In genomic region chr6:90454835-90455427, GRCh38 we compare ENCODE assay signal across 14 cellular contexts.
"Had no signal": no experiment of that assay in that cellular context is flagged by ENCODE, and none has a peak within 500 bp of the region (broad histone marks: within the 10 kb centered on the region; RNA-seq: fewer than 3 reads in every experiment).

No MANE protein-coding gene starts in this region.

- H3K36me3 ChIP-seq: neural progenitor cell, spleen, upper lobe of left lung had no signal

- H3K9me3 Mint-ChIP-seq: dendritic cell treated with granulocyte-macrophage colony-stimulating factor and Interleukin-4, amounts not matched to agents 40 ng/mL and 50 ng/mL, for 4 days; naive B cell had no signal

- H3K4me2 ChIP-seq: neural progenitor cell had no signal

- H3K27me3 ChIP-seq: neural progenitor cell, spleen, testis, upper lobe of left lung had no signal

- H3K36me3 Mint-ChIP-seq: naive B cell, neural progenitor cell, WTC11 had no signal

- DNase-seq: activated CD4-positive, alpha-beta T cell treated with anti-CD3 and anti-CD28 coated beads, Interleukin-2, amount 10 ng/mL, durations not matched to agents 7 days and 5 days; activated naive CD8-positive, alpha-beta T cell treated with anti-CD3 and anti-CD28 coated beads for 36 hours; activated T-cell treated with anti-CD3 and anti-CD28 coated beads for 4 hours; aorta; effector memory CD4-positive, alpha-beta T cell; naive B cell; spleen; stimulated activated naive CD8-positive, alpha-beta T cell treated with anti-CD3 and anti-CD28 coated beads, Interleukin-15, amount 100 ng/mL, for 72 hours; T-helper 17 cell; testis had no signal

- H3K4me3 Mint-ChIP-seq: activated CD4-positive, alpha-beta T cell treated with anti-CD3 and anti-CD28 coated beads, Interleukin-2, amount 10 ng/mL, durations not matched to agents 7 days and 5 days; activated naive CD8-positive, alpha-beta T cell treated with anti-CD3 and anti-CD28 coated beads for 36 hours; dendritic cell treated with granulocyte-macrophage colony-stimulating factor and Interleukin-4, amounts not matched to agents 40 ng/mL and 50 ng/mL, for 4 days; naive B cell; neural progenitor cell; stimulated activated naive CD8-positive, alpha-beta T cell treated with anti-CD3 and anti-CD28 coated beads, Interleukin-15, amount 100 ng/mL, for 72 hours; T-helper 17 cell; WTC11 had no signal

- H3K27me3 Mint-ChIP-seq: activated CD4-positive, alpha-beta T cell treated with anti-CD3 and anti-CD28 coated beads, Interleukin-2, amount 10 ng/mL, durations not matched to agents 7 days and 5 days; activated naive CD8-positive, alpha-beta T cell treated with anti-CD3 and anti-CD28 coated beads for 36 hours; dendritic cell treated with granulocyte-macrophage colony-stimulating factor and Interleukin-4, amounts not matched to agents 40 ng/mL and 50 ng/mL, for 4 days; stimulated activated naive CD8-positive, alpha-beta T cell treated with anti-CD3 and anti-CD28 coated beads, Interleukin-15, amount 100 ng/mL, for 72 hours; T-helper 17 cell had no signal

- H3K4me3 ChIP-seq: neural progenitor cell, spleen, testis, upper lobe of left lung had no signal

- H3K27ac Mint-ChIP-seq: activated CD4-positive, alpha-beta T cell treated with anti-CD3 and anti-CD28 coated beads, Interleukin-2, amount 10 ng/mL, durations not matched to agents 7 days and 5 days; activated naive CD8-positive, alpha-beta T cell treated with anti-CD3 and anti-CD28 coated beads for 36 hours; dendritic cell treated with granulocyte-macrophage colony-stimulating factor and Interleukin-4, amounts not matched to agents 40 ng/mL and 50 ng/mL, for 4 days; neural progenitor cell; T-helper 17 cell; WTC11 had no signal

- H3K9ac ChIP-seq: neural progenitor cell had no signal

- H3K9me3 ChIP-seq: spleen, testis, upper lobe of left lung had no signal

- H3K4me1 ChIP-seq: testis, upper lobe of left lung had no signal

- H2AFZ ChIP-seq: neural progenitor cell had no signal

- H3K27ac ChIP-seq: neural progenitor cell, spleen, testis, upper lobe of left lung had no signal
